Comparison of ENCODE assay signal across 16 cellular contexts in genomic region chr16:72291121-72291520, GRCh38.
DNase-seq lines count a peak whose midpoint lies in the region; ATAC-seq, FAIRE-seq and TF ChIP-seq lines count a peak whose summit lies in the region.
"Had no signal": no experiment of that assay in that cellular context is flagged by ENCODE, and none has a peak within 500 bp of the region (broad histone marks: within the 10 kb centered on the region; RNA-seq: fewer than 3 reads in every experiment).

No MANE protein-coding gene starts in this region.

- no peak for FAIRE-seq in keratinocyte (lab: Jason Lieb, UNC)

- peak overlapping the region; percentile 85 for H3K4me2 ChIP-seq in keratinocyte (ENCODE audit: control insufficient read depth, extremely low read depth, insufficient read depth, low read depth, low read length)
- H3K4me2 ChIP-seq: neural progenitor cell had no signal

- dilution Hi-C loops in keratinocyte (cut with MboI; ENCODE audit: extremely low pct_ligation_motif_present, low sequenced_read_pairs): no loop called here

- no peaks in the 10 kb centered on the region for H4K20me1 ChIP-seq in keratinocyte (ENCODE audit: control insufficient read depth, extremely low read depth, insufficient read depth, low read length)

- no peak for TF ChIP-seq CTCF in brain microvascular endothelial cell (IDR thresholded peaks at IDR 0.05; ENCODE audit: low read depth, low read length, missing control alignments)
- no peak for TF ChIP-seq CTCF in keratinocyte (optimal IDR thresholded peaks at IDR 0.05 in 1 of 3, IDR thresholded peaks at IDR 0.05 in 1 of 3, conservative IDR thresholded peaks at IDR 0.05 in 1 of 3; ENCODE audit: extremely low read depth in 1 of 3, insufficient read depth in 2 of 3, low read length in 3 of 3)
- no peak for TF ChIP-seq CTCF in tibial artery (IDR thresholded peaks at IDR 0.05)

- ATAC-seq in HG03460 (IDR thresholded peaks at IDR 0.05; ENCODE audit: unreplicated experiment): no peak
- no peak for ATAC-seq in HG02571 (IDR thresholded peaks at IDR 0.05; ENCODE audit: unreplicated experiment)
- ATAC-seq: activated T-cell treated with anti-CD3 and anti-CD28 coated beads, Interleukin-2, amount 50 U/mL, for 4 hours had no signal

- H3K36me3 ChIP-seq in brain microvascular endothelial cell (replicated peaks) (no peaks in the 10 kb centered on the region), keratinocyte (ENCODE audit: control insufficient read depth in 2 of 2, extremely low read depth in 1 of 2, insufficient read depth in 2 of 2, low read length in 2 of 2) (no peaks in the 10 kb centered on the region), tibial artery (no peaks in the 10 kb centered on the region)
- H3K36me3 ChIP-seq: neural progenitor cell had no signal

- H3K9me1 ChIP-seq in keratinocyte (ENCODE audit: control insufficient read depth, extremely low read depth, insufficient read depth, low read length): no peaks in the 10 kb centered on the region

- no peak overlapping the region for H3K4me3 ChIP-seq in brain microvascular endothelial cell (ENCODE audit: low read depth, low read length)
- H3K4me3 ChIP-seq in keratinocyte (ENCODE audit: control insufficient read depth in 2 of 3, extremely low read depth in 1 of 3, insufficient read depth in 2 of 3, low read depth in 1 of 3, low read length in 3 of 3): peak overlapping the region; percentile 20 to 56 (median 42)
- H3K4me3 ChIP-seq in tibial artery: no peak overlapping the region
- H3K4me3 ChIP-seq: neural progenitor cell had no signal

- in situ Hi-C loops in brain microvascular endothelial cell (cut with HindIII; ENCODE audit: low pct_ligation_motif_present, low sequenced_read_pairs): no loop called here

- H3K9ac ChIP-seq in keratinocyte (ENCODE audit: control insufficient read depth, extremely low read depth, insufficient read depth, low read length): peak overlapping the region; percentile 78
- H3K9ac ChIP-seq: neural progenitor cell had no signal

- H3K9me3 ChIP-seq in keratinocyte (ENCODE audit: control insufficient read depth, low read depth, low read length) (no peaks in the 10 kb centered on the region), tibial artery (no peaks in the 10 kb centered on the region)

- intact Hi-C loops in tibial artery (cut with DNase I; ENCODE audit: low total_unique reads): no loop called here

- peak overlapping the region; percentile 70 for H2AFZ ChIP-seq in keratinocyte (ENCODE audit: control insufficient read depth, low read length)
- H2AFZ ChIP-seq: neural progenitor cell had no signal

- DNase-seq in HS-27A (ENCODE audit: low read depth) (peak; percentile 85), brain microvascular endothelial cell (peak; percentile 60), keratinocyte (ENCODE audit: low read depth, low spot score) (peak; percentile 13), tibial artery (no peak), SKM-1 treated with dmso at 0.1 percent for 144 hours (lab: John Stamatoyannopoulos, UW; ENCODE audit: unreplicated experiment) (no peak)
- DNase-seq in stimulated activated CD4-positive, alpha-beta T cell treated with anti-CD3 and anti-CD28 coated beads, Interleukin-15, amount 100 ng/mL, for 24 hours: no peak
- DNase-seq: activated T-cell treated with anti-CD3 and anti-CD28 coated beads, Interleukin-2, amount 50 U/mL, for 4 hours; aorta; DMS79 treated with DMSO at 0.1 percent for 48 hours; left cardiac atrium; NCI-H510A; SHP77 treated with DMSO at 0.1 percent for 48 hours; stimulated activated CD4-positive, alpha-beta T cell treated with anti-CD3 and anti-CD28 coated beads, Interleukin-2, amount 100 ng/mL, for 48 hours had no signal

- H3K4me1 ChIP-seq in keratinocyte (ENCODE audit: control insufficient read depth, extremely low read depth, insufficient read depth, low read length): peaks cover 59% of the 10 kb centered on the region
- H3K4me1 ChIP-seq in tibial artery: peaks cover 0 to 21% (median 5%) of the 10 kb centered on the region in 4 donors
- H3K4me1 ChIP-seq: neural progenitor cell had no signal

- H3K79me2 ChIP-seq in keratinocyte (ENCODE audit: control insufficient read depth, insufficient read depth, low read length): no peaks in the 10 kb centered on the region

- H3K27ac ChIP-seq in brain microvascular endothelial cell: peak overlapping the region; percentile 86
- peak overlapping the region; percentile 95 for H3K27ac ChIP-seq in keratinocyte (ENCODE audit: control insufficient read depth, insufficient read depth, low read length)
- peak overlapping the region; percentile 75 to 80 for H3K27ac ChIP-seq in tibial artery
- H3K27ac ChIP-seq: neural progenitor cell had no signal

- H3K27me3 ChIP-seq in brain microvascular endothelial cell (replicated peaks) (no peaks in the 10 kb centered on the region), keratinocyte (ENCODE audit: control insufficient read depth, extremely low read depth, insufficient read depth, low read length) (no peaks in the 10 kb centered on the region), tibial artery (no peaks in the 10 kb centered on the region)
- H3K27me3 ChIP-seq: neural progenitor cell had no signal

Comparison
In these comparisons a context has a peak if more than half of its experiments do, and no peak if none do; other contexts are left out.
1. DNase-seq: peak in HS-27A (single experiment), brain microvascular endothelial cell (single experiment) and keratinocyte (single experiment); none in tibial artery (0 of 2), SKM-1 treated with dmso at 0.1 percent for 144 hours (single experiment) and stimulated activated CD4-positive, alpha-beta T cell treated with anti-CD3 and anti-CD28 coated beads, Interleukin-15, amount 100 ng/mL, for 24 hours (single experiment).
2. H3K4me3 ChIP-seq: peak in keratinocyte (3 of 3); none in brain microvascular endothelial cell (single experiment) and tibial artery (0 of 2).
3. Peak in every context shown above with its lines, with median percentiles within 50 percentile points of each other: H3K27ac ChIP-seq.